In genomic region chr16:65445313-65446260, GRCh38 we compare ENCODE assay signal across 22 cellular contexts.
"Had no signal": no experiment of that assay in that cellular context is flagged by ENCODE, and none has a peak within 500 bp of the region (broad histone marks: within the 10 kb centered on the region; RNA-seq: fewer than 3 reads in every experiment).

No MANE protein-coding gene starts in this region.

- H3K4me3 Mint-ChIP-seq: activated naive CD4-positive, alpha-beta T cell treated with anti-CD3 and anti-CD28 coated beads, Interleukin-2, amount 50 U/mL, for 24 hours; immature natural killer cell; T-cell; T-helper 2 cell treated with Interferon-gamma antibody and Interleukin-4, amounts not matched to agents 5 μg/mL and 100 μg/mL, for 36 hours; type B pancreatic cell had no signal

- H3K4me1 Mint-ChIP-seq: activated naive CD4-positive, alpha-beta T cell treated with anti-CD3 and anti-CD28 coated beads, Interleukin-2, amount 50 U/mL, for 24 hours; immature natural killer cell; T-cell had no signal

- H3K4me1 ChIP-seq: ascending aorta, left ventricle myocardium inferior, vagina had no signal

- H3K4me3 ChIP-seq: ascending aorta, coronary artery, left ventricle myocardium inferior, smooth muscle cell, thoracic aorta, vagina had no signal

- H3K4me2 ChIP-seq: smooth muscle cell had no signal

- H3K9me3 ChIP-seq: ascending aorta, thoracic aorta, vagina had no signal

- H3K9me3 Mint-ChIP-seq: type B pancreatic cell had no signal

- H3K27me3 Mint-ChIP-seq: activated naive CD4-positive, alpha-beta T cell treated with anti-CD3 and anti-CD28 coated beads, Interleukin-2, amount 50 U/mL, for 24 hours had no signal

- H3K27ac ChIP-seq: ascending aorta, coronary artery, left ventricle myocardium inferior, thoracic aorta, vagina had no signal

- H3K27me3 ChIP-seq: ascending aorta, vagina had no signal

- DNase-seq: activated CD4-positive, alpha-beta T cell treated with anti-CD3 and anti-CD28 coated beads for 1 hour; activated CD4-positive, alpha-beta T cell treated with anti-CD3 and anti-CD28 coated beads, Interleukin-2, amount 50 U/mL, for 1 hour; activated gamma-delta T cell treated with Interleukin-2 at 50 U/mL for 16 hours; activated T-cell treated with anti-CD3 and anti-CD28 coated beads, Interleukin-2, amount 50 U/mL, for 1 hour; cerebellar nuclear complex; foreskin melanocyte; immature natural killer cell; kidney glomerular epithelial cell; left ventricle myocardium inferior; midbrain; stimulated activated CD4-positive, alpha-beta T cell treated with anti-CD3 and anti-CD28 coated beads, Interleukin-2, amount 100 ng/mL, for 48 hours; stimulated activated CD8-positive, alpha-beta memory T cell treated with anti-CD3 and anti-CD28 coated beads, Interleukin-4, amount 100 ng/mL, for 48 hours; stimulated activated naive CD4-positive, alpha-beta T cell; T-cell had no signal

- H3K36me3 ChIP-seq: ascending aorta, left ventricle myocardium inferior, thoracic aorta, vagina had no signal

- H3K36me3 Mint-ChIP-seq: activated naive CD4-positive, alpha-beta T cell treated with anti-CD3 and anti-CD28 coated beads, Interleukin-2, amount 50 U/mL, for 24 hours; immature natural killer cell; T-cell; type B pancreatic cell had no signal

- H3K27ac Mint-ChIP-seq: activated naive CD4-positive, alpha-beta T cell treated with anti-CD3 and anti-CD28 coated beads, Interleukin-2, amount 50 U/mL, for 24 hours; immature natural killer cell; T-cell; T-helper 2 cell treated with Interferon-gamma antibody and Interleukin-4, amounts not matched to agents 5 μg/mL and 100 μg/mL, for 36 hours; type B pancreatic cell had no signal
